24 cellular contexts compared by ENCODE assay signal in genomic region chr7:133676805-133677370, GRCh38.
DNase-seq lines count a peak whose midpoint lies in the region; ATAC-seq and TF ChIP-seq lines count a peak whose summit lies in the region.
"Had no signal": no experiment of that assay in that cellular context is flagged by ENCODE, and none has a peak within 500 bp of the region (broad histone marks: within the 10 kb centered on the region; RNA-seq: fewer than 3 reads in every experiment).

No MANE protein-coding gene starts in this region.

- no peak for TF ChIP-seq EP300 in neural cell (conservative IDR thresholded peaks at IDR 0.05; ENCODE audit: poor library complexity, severe bottlenecking)

- TF ChIP-seq CTCF in epithelial cell of esophagus (IDR thresholded peaks at IDR 0.05; ENCODE audit: insufficient read depth, low read depth, low read length, missing control alignments) (no peak), neural cell (IDR thresholded peaks at IDR 0.05; ENCODE audit: poor library complexity, severe bottlenecking) (no peak)

- DNase-seq in HCEC 1CT (peak; percentile 39), RKO (ENCODE audit: low spot score) (peak; percentile 9), epithelial cell of esophagus (ENCODE audit: low read depth) (peak; percentile 39), SKM-1 (lab: John Stamatoyannopoulos, UW; ENCODE audit: unreplicated experiment) (no peak)
- no peak for DNase-seq in NK-92 treated with Interleukin-12 subunit alpha and Interleukin-12 subunit beta, amount 100 ng/mL, for 24 hours (lab: John Stamatoyannopoulos, UW)
- DNase-seq: activated CD4-positive, alpha-beta T cell treated with anti-CD3 and anti-CD28 coated beads, Interleukin-2, amount 50 U/mL, for 1 hour; activated CD8-positive, alpha-beta memory T cell treated with anti-CD3 and anti-CD28 coated beads, Interleukin-2, amount 50 U/mL, for 4 hours; activated effector memory CD4-positive, alpha-beta T cell treated with Interleukin-2 at 50 U/mL for 16 hours; AML-193; COR-L47; DND-41; dorsolateral prefrontal cortex; H7; left ventricle myocardium superior; NCI-H1436; NCI-H524 treated with DMSO at 0.1 percent for 48 hours; psoas muscle; SHP77; stimulated activated CD4-positive, alpha-beta T cell treated with anti-CD3 and anti-CD28 coated beads, Interleukin-4, amount 100 ng/mL, for 24 hours; stimulated activated naive CD8-positive, alpha-beta T cell treated with anti-CD3 and anti-CD28 coated beads, Interleukin-15, amount 100 ng/mL, for 72 hours; transverse colon had no signal

- H3K9me2 ChIP-seq in neural cell (ENCODE audit: insufficient read depth, low read length): no peaks in the 10 kb centered on the region

- no peaks in the 10 kb centered on the region for H4K20me1 ChIP-seq in neural cell (ENCODE audit: insufficient read depth)

- no peaks in the 10 kb centered on the region for H3K27me3 ChIP-seq in neural cell (ENCODE audit: insufficient read depth, low read depth, low read length)
- H3K27me3 ChIP-seq: dorsolateral prefrontal cortex, transverse colon had no signal

- H3K9me3 ChIP-seq in neural cell (ENCODE audit: low read length): no peaks in the 10 kb centered on the region
- H3K9me3 ChIP-seq: psoas muscle, transverse colon had no signal

- H2AFZ ChIP-seq in neural cell (ENCODE audit: low read depth, low read length): no peak overlapping the region

- H3K9ac ChIP-seq in neural cell (ENCODE audit: low read length): no peak overlapping the region

- no peaks in the 10 kb centered on the region for H3K79me2 ChIP-seq in neural cell (replicated peaks; ENCODE audit: insufficient read depth, low read length)

- H3K4me2 ChIP-seq in neural cell (ENCODE audit: low read length): no peak overlapping the region

- H3K4me3 ChIP-seq in epithelial cell of esophagus (ENCODE audit: low read length): no peak overlapping the region
- H3K4me3 ChIP-seq in neural cell (ENCODE audit: low read length): no peak overlapping the region
- H3K4me3 ChIP-seq: dorsolateral prefrontal cortex, psoas muscle, transverse colon had no signal

- no peaks in the 10 kb centered on the region for H3F3A ChIP-seq in neural cell (ENCODE audit: insufficient read depth, low read length, poor library complexity, severe bottlenecking)

- peak overlapping the region; percentile 1 for H3K27ac ChIP-seq in neural cell (ENCODE audit: low read length)
- H3K27ac ChIP-seq: dorsolateral prefrontal cortex, psoas muscle, transverse colon, VCaP had no signal

- TF ChIP-seq RAD21 in neural cell (conservative IDR thresholded peaks at IDR 0.05): no peak

- H3K36me3 ChIP-seq in neural cell (ENCODE audit: insufficient read depth, low read length): no peaks in the 10 kb centered on the region
- H3K36me3 ChIP-seq: transverse colon had no signal

- no peak for ATAC-seq in HG02981 (IDR thresholded peaks at IDR 0.05; ENCODE audit: unreplicated experiment)
- ATAC-seq: left ventricle myocardium superior; stimulated activated naive CD8-positive, alpha-beta T cell treated with anti-CD3 and anti-CD28 coated beads, Interleukin-15, amount 100 ng/mL, for 72 hours had no signal

TF ChIP-seq in neural cell, 6 proteins besides CTCF, POLR2A, EP300 and RAD21:
- TF ChIP-seq REST (IDR thresholded peaks at IDR 0.05; ENCODE audit: borderline replicate concordance) (no peak), SMC3 (conservative IDR thresholded peaks at IDR 0.05; ENCODE audit: poor library complexity) (no peak), TAF1 (IDR thresholded peaks at IDR 0.05; ENCODE audit: low read depth) (no peak), EZH2 (IDR thresholded peaks at IDR 0.05; ENCODE audit: borderline replicate concordance, insufficient read depth, low read length, poor library complexity, severe bottlenecking) (no peak), POLR2AphosphoS5 (IDR thresholded peaks at IDR 0.05) (no peak), MXI1 (conservative IDR thresholded peaks at IDR 0.05; ENCODE audit: poor library complexity, severe bottlenecking) (no peak)

Comparison
In these comparisons a context has a peak if more than half of its experiments do, and no peak if none do; other contexts are left out.
1. DNase-seq: peak in HCEC 1CT (single experiment), RKO (single experiment) and epithelial cell of esophagus (single experiment); none in SKM-1 (single experiment) and NK-92 treated with Interleukin-12 subunit alpha and Interleukin-12 subunit beta, amount 100 ng/mL, for 24 hours (single experiment).